In genomic region chr19:38335949-38336637, GRCh38 we compare ENCODE assay signal across 8 cellular contexts. TPM values are rescaled to one million over a fixed set of nuclear protein-coding genes. Genes with fewer than 3 reads are reported as not detected.
DNase-seq lines count a peak whose midpoint lies in the region; ATAC-seq and TF ChIP-seq lines count a peak whose summit lies in the region.

No MANE protein-coding gene starts in this region.

- H3K36me3 ChIP-seq in mucosa of stomach (ENCODE audit: control insufficient read depth, insufficient read depth, low read length), result no peaks in the 10 kb centered on the region

- peak; percentile 92 for DNase-seq in DMS153 treated with DMSO at 0.1 percent for 48 hours (lab: John Stamatoyannopoulos, UW; ENCODE audit: unreplicated experiment)
- peak; percentile 95 for DNase-seq in Jurkat, Clone E6-1 (ENCODE audit: low read depth, low spot score)
- DNase-seq in OCI-M2 (lab: John Stamatoyannopoulos, UW; ENCODE audit: unreplicated experiment), result peak; percentile 91
- DNase-seq in activated T-cell treated with anti-CD3 and anti-CD28 coated beads, Interleukin-2, amount 50 U/mL, for 1 hour, result peak; percentile 93
- peak; percentile 95 for DNase-seq in erythroblast (lab: John Stamatoyannopoulos, UW)
- DNase-seq in stimulated activated CD8-positive, alpha-beta memory T cell treated with anti-CD3 and anti-CD28 coated beads, Interleukin-4, amount 100 ng/mL, for 4 hours (ENCODE audit: low read depth in 2 of 2, low spot score in 1 of 2), result peak; percentile 87 to 88

- TF ChIP-seq POLR2A in erythroblast (IDR thresholded peaks at IDR 0.05; ENCODE audit: low read length), result peak; percentile 67

- H3K27me3 ChIP-seq in mucosa of stomach (ENCODE audit: control insufficient read depth, insufficient read depth, low read length), result no peaks in the 10 kb centered on the region

- ATAC-seq in GM21619 (IDR thresholded peaks at IDR 0.05; ENCODE audit: unreplicated experiment), result peak; percentile 63

- H3K9ac ChIP-seq in mucosa of stomach (ENCODE audit: low read length), result peak overlapping the region; percentile 54

- H3K4me3 ChIP-seq in Jurkat, Clone E6-1 (ENCODE audit: low read length), result peak overlapping the region; percentile 80
- H3K4me3 ChIP-seq in mucosa of stomach (ENCODE audit: low read length), result peak overlapping the region; percentile 46

- no peaks in the 10 kb centered on the region for H3K9me3 ChIP-seq in mucosa of stomach (ENCODE audit: control insufficient read depth, low read length)

- H3K4me1 ChIP-seq in mucosa of stomach (ENCODE audit: control insufficient read depth, insufficient read depth, low read length), result peaks cover 5% of the 10 kb centered on the region

RNA-seq across cellular contexts. Expression of gene CATSPERG, which starts 0.5 kb away (rescaled TPM):
- polyA plus RNA-seq in Jurkat, Clone E6-1 (2012; ENCODE audit: insufficient read depth, insufficient read length), result 1.0 TPM

RNA-seq across cellular contexts. Expression of gene KCNK6, which starts 16.4 kb away (rescaled TPM):
- polyA plus RNA-seq in Jurkat, Clone E6-1 (2012; ENCODE audit: insufficient read depth, insufficient read length), result 5.5 TPM

RNA-seq across cellular contexts. Expression of gene YIF1B, which starts 20.3 kb away (rescaled TPM):
- polyA plus RNA-seq in Jurkat, Clone E6-1 (2012; ENCODE audit: insufficient read depth, insufficient read length), result 95.1 TPM

RNA-seq across cellular contexts. Expression of gene C19orf33, which starts 32.0 kb away (rescaled TPM):
- not detected for polyA plus RNA-seq in Jurkat, Clone E6-1 (2012; ENCODE audit: insufficient read depth, insufficient read length)

RNA-seq across cellular contexts. Expression of gene PSMD8, which starts 38.3 kb away (rescaled TPM):
- 367 TPM for polyA plus RNA-seq in Jurkat, Clone E6-1 (2012; ENCODE audit: insufficient read depth, insufficient read length)

Comparison
In these comparisons a context has a peak if more than half of its experiments do, and no peak if none do; other contexts are left out.
1. Peak in every context shown above with its lines: DNase-seq, ATAC-seq and H3K4me3 ChIP-seq.